29 cellular contexts compared by ENCODE assay signal in the genomic region with DNA sequence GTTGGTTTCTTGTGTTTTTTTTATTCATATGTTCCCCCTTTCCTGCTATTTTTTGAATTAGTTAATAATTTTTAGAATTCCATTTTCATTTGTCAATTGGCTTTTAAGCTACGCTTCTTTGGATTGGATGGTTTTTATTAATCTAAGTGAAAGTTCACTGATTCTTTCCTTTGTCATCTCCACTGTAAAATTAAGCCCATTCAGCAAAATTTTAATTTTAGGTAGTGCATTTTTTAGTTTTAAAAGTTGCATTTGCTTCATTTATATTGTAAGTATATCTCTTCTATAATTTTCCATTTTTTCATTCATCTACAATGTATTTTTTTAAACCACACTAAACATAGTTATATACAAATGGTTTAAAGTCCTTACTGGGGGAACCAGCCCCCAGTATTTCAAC.
"Had no signal": no experiment of that assay in that cellular context is flagged by ENCODE, and none has a peak within 500 bp of the region (broad histone marks: within the 10 kb centered on the region; RNA-seq: fewer than 3 reads in every experiment).

No MANE protein-coding gene starts in this region.

- H3K4me1 Mint-ChIP-seq: stimulated activated effector memory CD8-positive, alpha-beta T cell treated with anti-CD3 and anti-CD28 coated beads, Interleukin-12 subunit alpha, Interleukin-12 subunit beta, amount 100 ng/mL, for 72 hours; stimulated activated memory B cell treated with anti-CD40 and anti-IgM and Interleukin-4, amounts not matched to agents 10 μg/mL and 1 μg/mL and 100 μg/mL, for 72 hours; stimulated activated naive B cell treated with anti-CD40 and anti-IgM and Interleukin-4, amounts not matched to agents 10 μg/mL and 1 μg/mL and 100 μg/mL, for 72 hours; stimulated activated naive CD8-positive, alpha-beta T cell treated with anti-CD3 and anti-CD28 coated beads, Interleukin-15, amount 100 ng/mL, for 72 hours had no signal

- H3K36me3 Mint-ChIP-seq: stimulated activated effector memory CD8-positive, alpha-beta T cell treated with anti-CD3 and anti-CD28 coated beads, Interleukin-12 subunit alpha, Interleukin-12 subunit beta, amount 100 ng/mL, for 72 hours; stimulated activated memory B cell treated with anti-CD40 and anti-IgM and Interleukin-4, amounts not matched to agents 10 μg/mL and 1 μg/mL and 100 μg/mL, for 72 hours; stimulated activated naive B cell treated with anti-CD40 and anti-IgM and Interleukin-4, amounts not matched to agents 10 μg/mL and 1 μg/mL and 100 μg/mL, for 72 hours; type B pancreatic cell had no signal

- DNase-seq: stimulated activated CD4-positive, alpha-beta T cell treated with anti-CD3 and anti-CD28 coated beads, Interleukin-2, amount 100 ng/mL, for 48 hours; stimulated activated CD4-positive, alpha-beta T cell treated with anti-CD3 and anti-CD28 coated beads, Interleukin-4, amount 100 ng/mL, for 1 hour; stimulated activated CD4-positive, alpha-beta T cell treated with anti-CD3 and anti-CD28 coated beads, Interleukin-4, amount 100 ng/mL, for 24 hours; stimulated activated CD4-positive, alpha-beta T cell treated with anti-CD3 and anti-CD28 coated beads, Interleukin-4, amount 100 ng/mL, for 4 hours; stimulated activated CD8-positive, alpha-beta memory T cell treated with anti-CD3 and anti-CD28 coated beads, Interleukin-4, amount 100 ng/mL, for 48 hours; stimulated activated naive B cell treated with anti-CD40 and anti-IgM and Interleukin-4, amounts not matched to agents 10 μg/mL and 1 μg/mL and 100 μg/mL, for 72 hours; stimulated activated naive CD4-positive, alpha-beta T cell; stimulated activated naive CD4-positive, alpha-beta T cell treated with Interleukin-2 at 50 U/mL for 16 hours; stimulated activated naive CD8-positive, alpha-beta T cell treated with anti-CD3 and anti-CD28 coated beads, Interleukin-15, amount 100 ng/mL, for 72 hours; stimulated activated naive CD8-positive, alpha-beta T cell treated with anti-CD3 and anti-CD28 coated beads, Interleukin-15, Interleukin-2, amounts not matched to agents 100 U/mL and 50 U/mL, for 24 hours; stomach; substantia nigra; testis; thyroid gland; tibial artery; transverse colon; trophoblast cell; upper lobe of left lung; upper lobe of right lung; uterus had no signal

- H3K27me3 Mint-ChIP-seq: stimulated activated memory B cell treated with anti-CD40 and anti-IgM and Interleukin-4, amounts not matched to agents 10 μg/mL and 1 μg/mL and 100 μg/mL, for 72 hours; stimulated activated naive B cell treated with anti-CD40 and anti-IgM and Interleukin-4, amounts not matched to agents 10 μg/mL and 1 μg/mL and 100 μg/mL, for 72 hours; stimulated activated naive CD8-positive, alpha-beta T cell treated with anti-CD3 and anti-CD28 coated beads, Interleukin-15, amount 100 ng/mL, for 72 hours; stimulated activated naive CD8-positive, alpha-beta T cell treated with anti-CD3 and anti-CD28 coated beads, Interleukin-15, Interleukin-2, amounts not matched to agents 100 ng/mL and 50 ng/mL, for 24 hours; type B pancreatic cell had no signal

- H3K27ac Mint-ChIP-seq: stimulated activated effector memory CD8-positive, alpha-beta T cell treated with anti-CD3 and anti-CD28 coated beads, Interleukin-12 subunit alpha, Interleukin-12 subunit beta, amount 100 ng/mL, for 72 hours; stimulated activated memory B cell treated with anti-CD40 and anti-IgM and Interleukin-4, amounts not matched to agents 10 μg/mL and 1 μg/mL and 100 μg/mL, for 72 hours; stimulated activated naive B cell treated with anti-CD40 and anti-IgM and Interleukin-4, amounts not matched to agents 10 μg/mL and 1 μg/mL and 100 μg/mL, for 72 hours; stimulated activated naive CD8-positive, alpha-beta T cell treated with anti-CD3 and anti-CD28 coated beads, Interleukin-15, amount 100 ng/mL, for 72 hours; stimulated activated naive CD8-positive, alpha-beta T cell treated with anti-CD3 and anti-CD28 coated beads, Interleukin-15, Interleukin-2, amounts not matched to agents 100 ng/mL and 50 ng/mL, for 24 hours; type B pancreatic cell had no signal

- ATAC-seq: stimulated activated effector memory CD8-positive, alpha-beta T cell treated with anti-CD3 and anti-CD28 coated beads, Interleukin-12 subunit alpha, Interleukin-12 subunit beta, amount 100 ng/mL, for 72 hours; stimulated activated memory B cell treated with anti-CD40 and anti-IgM and Interleukin-4, amounts not matched to agents 10 μg/mL and 1 μg/mL and 100 μg/mL, for 72 hours; stimulated activated naive B cell treated with anti-CD40 and anti-IgM and Interleukin-4, amounts not matched to agents 10 μg/mL and 1 μg/mL and 100 μg/mL, for 72 hours; stimulated activated naive CD8-positive, alpha-beta T cell treated with anti-CD3 and anti-CD28 coated beads, Interleukin-15, amount 100 ng/mL, for 72 hours; stimulated activated naive CD8-positive, alpha-beta T cell treated with anti-CD3 and anti-CD28 coated beads, Interleukin-15, Interleukin-2, amounts not matched to agents 100 U/mL and 50 U/mL, for 24 hours; upper lobe of right lung had no signal

- H3K4me3 Mint-ChIP-seq: stimulated activated effector memory CD8-positive, alpha-beta T cell treated with anti-CD3 and anti-CD28 coated beads, Interleukin-12 subunit alpha, Interleukin-12 subunit beta, amount 100 ng/mL, for 72 hours; stimulated activated memory B cell treated with anti-CD40 and anti-IgM and Interleukin-4, amounts not matched to agents 10 μg/mL and 1 μg/mL and 100 μg/mL, for 72 hours; stimulated activated naive B cell treated with anti-CD40 and anti-IgM and Interleukin-4, amounts not matched to agents 10 μg/mL and 1 μg/mL and 100 μg/mL, for 72 hours; stimulated activated naive CD8-positive, alpha-beta T cell treated with anti-CD3 and anti-CD28 coated beads, Interleukin-15, amount 100 ng/mL, for 72 hours; stimulated activated naive CD8-positive, alpha-beta T cell treated with anti-CD3 and anti-CD28 coated beads, Interleukin-15, Interleukin-2, amounts not matched to agents 100 ng/mL and 50 ng/mL, for 24 hours; type B pancreatic cell had no signal

- FAIRE-seq: urothelium cell line had no signal

- H3K4me3 ChIP-seq: stomach, suprapubic skin, testis, thoracic aorta, thyroid gland, tibial artery, tibial nerve, transverse colon, upper lobe of left lung, upper lobe of right lung, uterus, vagina had no signal

- H3K9me3 Mint-ChIP-seq: stimulated activated naive CD8-positive, alpha-beta T cell treated with anti-CD3 and anti-CD28 coated beads, Interleukin-15, Interleukin-2, amounts not matched to agents 100 ng/mL and 50 ng/mL, for 24 hours had no signal

- H3K36me3 ChIP-seq: stomach, suprapubic skin, thoracic aorta, thyroid gland, tibial artery, tibial nerve, transverse colon, upper lobe of left lung, upper lobe of right lung, uterus, vagina had no signal

- H3K27me3 ChIP-seq: suprapubic skin, testis, thyroid gland, tibial artery, transverse colon, upper lobe of left lung, upper lobe of right lung, vagina had no signal

- H3K4me1 ChIP-seq: stomach, suprapubic skin, testis, thyroid gland, tibial artery, tibial nerve, transverse colon, upper lobe of left lung, upper lobe of right lung, uterus, vagina had no signal

- H3K27ac ChIP-seq: stomach, suprapubic skin, testis, thoracic aorta, thyroid gland, tibial artery, tibial nerve, transverse colon, upper lobe of left lung, upper lobe of right lung, uterus, vagina had no signal

- H3K9me3 ChIP-seq: suprapubic skin, testis, thoracic aorta, thyroid gland, transverse colon, upper lobe of right lung, uterus, vagina had no signal
